Comparison of ENCODE assay signal across 1 cellular context in genomic region chr5:95973793-95974325, GRCh38.
A peak's percentile ranks its signal among the peaks of the same experiment; 100 is the strongest.
TF ChIP-seq lines count a peak whose summit lies in the region.

No MANE protein-coding gene starts in this region.

TF ChIP-seq in K562, 482 proteins besides CTCF, POLR2A, EP300 and RAD21 (continued from another document and continues in another):
- TF ChIP-seq RNF219 (CRISPR knock-in tag; IDR thresholded peaks at IDR 0.05) (no peak), GATAD2B (IDR thresholded peaks at IDR 0.05; ENCODE audit: borderline replicate concordance) (0 out of 2 replicates have a peak, but pooled peaks have one; percentile 12), TFE3 (CRISPR knock-in tag; IDR thresholded peaks at IDR 0.05) (no peak), SPI1 (IDR thresholded peaks at IDR 0.05; ENCODE audit: borderline replicate concordance, low read depth, low read length) (no peak), FOXA1 (IDR thresholded peaks at IDR 0.05; ENCODE audit: borderline replicate concordance) (no peak), KLF16 (IDR thresholded peaks at IDR 0.05) (peak; percentile 79; the same call in 1 of the 2 replicates), CBX2 (IDR thresholded peaks at IDR 0.05; ENCODE audit: insufficient read depth, low read length, poor library complexity, severe bottlenecking) (no peak), IRF2 (CRISPR knock-in tag; IDR thresholded peaks at IDR 0.05) (no peak), KLF1 (tag; IDR thresholded peaks at IDR 0.05) (no peak), EWSR1 (IDR thresholded peaks at IDR 0.05; ENCODE audit: borderline replicate concordance, low read depth, partially characterized antibody) (no peak), HCFC1 (IDR thresholded peaks at IDR 0.05; ENCODE audit: low read depth, low read length) (no peak), NEUROD1 (IDR thresholded peaks at IDR 0.05; ENCODE audit: borderline replicate concordance, low read depth, low read length, partially characterized antibody) (no peak), GTF2A2 (tag; IDR thresholded peaks at IDR 0.05) (no peak), MECOM (CRISPR knock-in tag; IDR thresholded peaks at IDR 0.05) (0 out of 2 replicates have a peak, but pooled peaks have one; percentile 43), RBM25 (IDR thresholded peaks at IDR 0.05; ENCODE audit: low read depth, low read length, severe bottlenecking) (no peak), DPF2 (IDR thresholded peaks at IDR 0.05) (peak; percentile 89), CHAMP1 (IDR thresholded peaks at IDR 0.05) (0 out of 2 replicates have a peak, but pooled peaks have one; percentile 37), ZNF224 (CRISPR knock-in tag; IDR thresholded peaks at IDR 0.05) (no peak), MNT (conservative IDR thresholded peaks at IDR 0.05) (no peak; a peak in 1 of 4 replicates), LCOR (CRISPR knock-in tag; IDR thresholded peaks at IDR 0.05) (peak; percentile 73; the same call in 1 of the 2 replicates), XRCC3 (IDR thresholded peaks at IDR 0.05) (no peak), ZBTB26 (CRISPR knock-in tag; IDR thresholded peaks at IDR 0.05) (no peak), TEAD1 (CRISPR knock-in tag; IDR thresholded peaks at IDR 0.05) (no peak), PML (IDR thresholded peaks at IDR 0.05; ENCODE audit: low read length) (0 out of 2 replicates have a peak, but pooled peaks have one; percentile 44), GTF2F1 (IDR thresholded peaks at IDR 0.05; ENCODE audit: low read depth, low read length) (no peak), NRF1 (conservative IDR thresholded peaks at IDR 0.05 in 1 of 2, IDR thresholded peaks at IDR 0.05 in 1 of 2) (peak in 1 of 2 experiments; percentile 9; a peak in 1 of 4 replicates), DEAF1 (CRISPR knock-in tag; IDR thresholded peaks at IDR 0.05) (no peak), ZNF140 (CRISPR knock-in tag; IDR thresholded peaks at IDR 0.05) (no peak), TSC22D4 (tag; IDR thresholded peaks at IDR 0.05) (no peak), HIVEP1 (CRISPR knock-in tag; IDR thresholded peaks at IDR 0.05) (no peak), MITF (IDR thresholded peaks at IDR 0.05) (no peak), ETV6 (IDR thresholded peaks at IDR 0.05; ENCODE audit: borderline replicate concordance in 1 of 2, low read depth in 2 of 2, low read length in 1 of 2) (no peak; a peak in 1 of 4 replicates), ETV6 (CRISPR knock-in tag; IDR thresholded peaks at IDR 0.05; ENCODE audit: borderline replicate concordance) (no peak), CHD1 (IDR thresholded peaks at IDR 0.05; ENCODE audit: low read length) (no peak), MCM5 (IDR thresholded peaks at IDR 0.05; ENCODE audit: low read depth) (no peak), RAD51 (IDR thresholded peaks at IDR 0.05; ENCODE audit: borderline replicate concordance, low read depth) (no peak), NFATC3 (IDR thresholded peaks at IDR 0.05) (no peak), BCOR (IDR thresholded peaks at IDR 0.05) (peak; percentile 34; the same call in 1 of the 2 replicates), CHD2 (IDR thresholded peaks at IDR 0.05; ENCODE audit: low read depth, low read length) (no peak), ERF (CRISPR knock-in tag; IDR thresholded peaks at IDR 0.05) (no peak), ZKSCAN8 (CRISPR knock-in tag; IDR thresholded peaks at IDR 0.05) (no peak), FIP1L1 (IDR thresholded peaks at IDR 0.05; ENCODE audit: low read depth, low read length, poor library complexity, severe bottlenecking) (no peak), BHLHE40 (IDR thresholded peaks at IDR 0.05; ENCODE audit: low read length) (no peak), HLTF (IDR thresholded peaks at IDR 0.05) (no peak), ZNF76 (CRISPR knock-in tag; IDR thresholded peaks at IDR 0.05; ENCODE audit: borderline replicate concordance) (no peak), CEBPB (tag; IDR thresholded peaks at IDR 0.05) (no peak), CGGBP1 (CRISPR knock-in tag; IDR thresholded peaks at IDR 0.05) (no peak), DDX20 (tag; IDR thresholded peaks at IDR 0.05; ENCODE audit: low read depth) (no peak), FOXJ2 (tag; IDR thresholded peaks at IDR 0.05) (no peak), CTBP1 (IDR thresholded peaks at IDR 0.05; ENCODE audit: borderline replicate concordance) (peak; percentile 49), STAG1 (CRISPR knock-in tag; IDR thresholded peaks at IDR 0.05; ENCODE audit: borderline replicate concordance) (no peak), GTF3C2 (IDR thresholded peaks at IDR 0.05; ENCODE audit: borderline replicate concordance, extremely low read depth, insufficient read length) (no peak), SOX6 (IDR thresholded peaks at IDR 0.05) (no peak), LEF1 (IDR thresholded peaks at IDR 0.05) (peak; percentile 56; the same call in 1 of the 2 replicates), CBFB (CRISPR knock-in tag; IDR thresholded peaks at IDR 0.05) (no peak), MCM2 (IDR thresholded peaks at IDR 0.05; ENCODE audit: low read depth) (no peak), NBN (IDR thresholded peaks at IDR 0.05; ENCODE audit: low read depth) (no peak), BDP1 (IDR thresholded peaks at IDR 0.05; ENCODE audit: insufficient read depth, insufficient read length) (no peak), ZNF41 (CRISPR knock-in tag; conservative IDR thresholded peaks at IDR 0.05) (no peak), DLX4 (CRISPR knock-in tag; IDR thresholded peaks at IDR 0.05) (no peak), CCNT2 (IDR thresholded peaks at IDR 0.05; ENCODE audit: borderline replicate concordance, extremely low read depth, insufficient read length, low read depth, low read length) (no peak)
